In the genomic region with DNA sequence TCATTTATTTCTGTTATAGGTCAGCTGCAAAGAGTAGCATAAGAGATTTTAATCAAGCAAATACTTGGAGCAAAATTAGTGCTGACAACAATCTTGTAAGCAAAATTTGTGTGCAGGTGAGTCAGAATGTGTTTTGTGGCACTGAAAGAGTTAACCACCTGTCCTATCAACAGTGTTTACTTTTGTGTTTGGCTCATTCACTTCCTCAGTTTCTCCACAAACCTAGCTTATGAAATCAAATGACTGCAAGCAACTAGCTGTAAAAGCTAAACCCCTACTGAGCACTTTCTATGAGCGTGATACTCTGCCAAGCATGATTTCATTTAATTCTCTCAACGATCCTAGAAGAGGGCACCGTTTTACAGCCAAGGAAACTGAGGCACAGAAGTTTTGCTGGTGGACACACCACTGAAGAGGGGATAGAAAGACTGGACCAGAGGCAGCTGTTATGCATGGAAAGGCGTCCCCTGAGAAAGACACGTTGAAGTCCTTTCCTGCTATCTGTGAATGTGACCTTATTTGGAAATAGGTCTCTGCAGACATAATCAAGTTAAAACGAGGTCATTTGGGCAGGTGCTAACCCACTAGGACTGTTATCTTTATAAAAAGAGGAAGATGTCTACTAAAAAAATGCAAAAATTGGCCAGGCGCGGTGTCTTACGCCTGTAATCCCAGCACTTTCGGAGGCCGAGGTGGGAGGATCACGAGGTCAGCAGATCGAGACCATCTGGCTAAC, we compare ENCODE assay signal across 1 cellular context.
A peak's percentile ranks its signal among the peaks of the same experiment; 100 is the strongest.
TF ChIP-seq lines count a peak whose summit lies in the region.

No MANE protein-coding gene starts in this region.

TF ChIP-seq in H1, 55 proteins besides CTCF, POLR2A, EP300 and RAD21:
- TF ChIP-seq SIX5 (IDR thresholded peaks at IDR 0.05; ENCODE audit: low read depth, low read length), result no peak
- TF ChIP-seq SRF (IDR thresholded peaks at IDR 0.05; ENCODE audit: low read depth, low read length), result peak; percentile 67
- TF ChIP-seq EZH2 (IDR thresholded peaks at IDR 0.05; ENCODE audit: low read depth, low read length, severe bottlenecking), result no peak
